In genomic region chr5:132812123-132812948, GRCh38 we compare ENCODE assay signal across 1 cellular context.
TF ChIP-seq lines count a peak whose summit lies in the region.

No MANE protein-coding gene starts in this region.

TF ChIP-seq in WTC11, 78 proteins besides CTCF, POLR2A, EP300 and RAD21 (continued from another document):
- no peak for TF ChIP-seq ZNF281 (CRISPR knock-in tag; IDR thresholded peaks at IDR 0.05)
- TF ChIP-seq, protein P1, sequence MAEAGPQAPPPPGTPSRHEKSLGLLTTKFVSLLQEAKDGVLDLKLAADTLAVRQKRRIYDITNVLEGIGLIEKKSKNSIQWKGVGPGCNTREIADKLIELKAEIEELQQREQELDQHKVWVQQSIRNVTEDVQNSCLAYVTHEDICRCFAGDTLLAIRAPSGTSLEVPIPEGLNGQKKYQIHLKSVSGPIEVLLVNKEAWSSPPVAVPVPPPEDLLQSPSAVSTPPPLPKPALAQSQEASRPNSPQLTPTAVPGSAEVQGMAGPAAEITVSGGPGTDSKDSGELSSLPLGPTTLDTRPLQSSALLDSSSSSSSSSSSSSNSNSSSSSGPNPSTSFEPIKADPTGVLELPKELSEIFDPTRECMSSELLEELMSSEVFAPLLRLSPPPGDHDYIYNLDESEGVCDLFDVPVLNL (CRISPR knock-in tag; IDR thresholded peaks at IDR 0.05; ENCODE audit: borderline replicate concordance, low read depth): no peak
- TF ChIP-seq, protein P2, sequence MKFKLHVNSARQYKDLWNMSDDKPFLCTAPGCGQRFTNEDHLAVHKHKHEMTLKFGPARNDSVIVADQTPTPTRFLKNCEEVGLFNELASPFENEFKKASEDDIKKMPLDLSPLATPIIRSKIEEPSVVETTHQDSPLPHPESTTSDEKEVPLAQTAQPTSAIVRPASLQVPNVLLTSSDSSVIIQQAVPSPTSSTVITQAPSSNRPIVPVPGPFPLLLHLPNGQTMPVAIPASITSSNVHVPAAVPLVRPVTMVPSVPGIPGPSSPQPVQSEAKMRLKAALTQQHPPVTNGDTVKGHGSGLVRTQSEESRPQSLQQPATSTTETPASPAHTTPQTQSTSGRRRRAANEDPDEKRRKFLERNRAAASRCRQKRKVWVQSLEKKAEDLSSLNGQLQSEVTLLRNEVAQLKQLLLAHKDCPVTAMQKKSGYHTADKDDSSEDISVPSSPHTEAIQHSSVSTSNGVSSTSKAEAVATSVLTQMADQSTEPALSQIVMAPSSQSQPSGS (CRISPR knock-in tag; IDR thresholded peaks at IDR 0.05; ENCODE audit: borderline replicate concordance, low read depth): no peak
- TF ChIP-seq CREM (CRISPR knock-in tag; IDR thresholded peaks at IDR 0.05): no peak
- TF ChIP-seq, protein P3, sequence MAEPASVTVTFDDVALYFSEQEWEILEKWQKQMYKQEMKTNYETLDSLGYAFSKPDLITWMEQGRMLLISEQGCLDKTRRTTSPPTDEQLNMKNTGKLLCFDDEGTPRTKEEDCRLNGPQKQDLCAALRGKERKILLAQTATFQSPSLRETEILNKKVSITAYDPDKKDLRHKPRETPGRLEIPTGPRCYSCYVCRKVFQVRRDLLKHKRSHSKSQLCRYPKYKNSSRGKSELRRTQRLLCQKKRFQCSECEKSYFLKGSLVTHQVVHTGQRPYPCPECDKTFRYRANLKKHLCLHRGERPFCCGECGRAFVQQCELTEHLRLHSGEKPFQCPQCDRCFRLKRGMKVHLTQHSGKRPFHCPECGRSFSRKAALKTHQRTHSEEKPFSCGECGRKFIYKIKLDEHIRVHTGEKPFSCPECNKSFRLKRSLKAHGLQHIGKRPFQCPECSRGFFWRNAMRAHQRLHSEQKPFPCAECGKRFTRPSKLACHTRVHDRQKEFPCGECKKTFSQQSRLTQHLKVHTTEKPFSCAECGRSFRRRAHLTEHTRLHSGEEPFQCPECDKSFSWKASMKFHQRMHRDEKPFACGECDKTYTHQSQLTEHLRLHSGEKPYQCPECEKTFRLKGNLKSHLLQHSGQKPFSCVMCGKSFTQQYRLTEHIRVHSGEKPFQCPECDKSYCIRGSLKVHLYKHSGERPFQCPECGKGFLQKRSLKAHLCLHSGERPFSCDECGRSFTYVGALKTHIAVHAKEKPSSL (CRISPR knock-in tag; conservative IDR thresholded peaks at IDR 0.05): no peak
